ENCODE assay signal across 11 cellular contexts in genomic region chr2:55710025-55710424, GRCh38.
"Had no signal": no experiment of that assay in that cellular context is flagged by ENCODE, and none has a peak within 500 bp of the region (broad histone marks: within the 10 kb centered on the region; RNA-seq: fewer than 3 reads in every experiment).

No MANE protein-coding gene starts in this region.

- H2AFZ ChIP-seq: GM23338 had no signal

- H3K27ac ChIP-seq: HL-60, KMS-11 had no signal

- H3K36me3 Mint-ChIP-seq: IgD-negative memory B cell had no signal

- H3K9ac ChIP-seq: KMS-11 had no signal

- H3K4me3 ChIP-seq: GM23338 had no signal

- ATAC-seq: GM23338, HepG2 had no signal

- H3K9me3 Mint-ChIP-seq: GM23338, H9, HFFc6 had no signal

- H3K4me2 ChIP-seq: GM23338, KMS-11 had no signal

- DNase-seq: H9, HCEC 1CT, HFFc6, KBM-7 had no signal

- FAIRE-seq: H1, H54, HepG2 had no signal

- H3K4me3 Mint-ChIP-seq: GM23338, H9, HFFc6, IgD-negative memory B cell had no signal

- H3K27ac Mint-ChIP-seq: GM23338, H9, HFFc6, IgD-negative memory B cell had no signal
